1 cellular context compared by ENCODE assay signal in the genomic region with DNA sequence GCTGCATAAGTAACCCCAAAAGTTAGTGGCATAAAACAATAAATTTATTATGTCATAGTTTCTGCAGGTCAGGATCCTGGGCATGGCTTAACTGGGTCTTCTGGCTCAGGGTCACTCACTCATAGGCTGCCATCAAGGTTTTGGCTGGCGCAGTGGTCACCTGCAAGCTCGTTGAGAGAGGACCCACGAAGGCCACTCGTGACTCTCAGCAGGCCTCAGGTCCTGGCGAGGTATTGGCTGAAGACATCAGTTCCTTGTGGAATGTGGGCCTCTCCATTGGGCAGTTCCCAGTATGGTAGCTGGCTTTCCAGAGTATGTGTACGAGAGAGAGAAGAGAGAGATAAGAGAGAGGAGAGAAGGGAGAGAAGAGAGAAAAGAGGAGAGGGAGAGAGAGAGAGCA.
TF ChIP-seq lines count a peak whose summit lies in the region.

No MANE protein-coding gene starts in this region.

TF ChIP-seq in HCT116, 20 proteins besides CTCF, POLR2A, EP300 and RAD21 (continued from another document):
- TF ChIP-seq REST (IDR thresholded peaks at IDR 0.05; ENCODE audit: low read depth) (no peak), ATF3 (IDR thresholded peaks at IDR 0.05) (no peak)
TF ChIP-seq in HCT116: peak in this region for 0.
